1 cellular context compared by ENCODE assay signal in the genomic region with DNA sequence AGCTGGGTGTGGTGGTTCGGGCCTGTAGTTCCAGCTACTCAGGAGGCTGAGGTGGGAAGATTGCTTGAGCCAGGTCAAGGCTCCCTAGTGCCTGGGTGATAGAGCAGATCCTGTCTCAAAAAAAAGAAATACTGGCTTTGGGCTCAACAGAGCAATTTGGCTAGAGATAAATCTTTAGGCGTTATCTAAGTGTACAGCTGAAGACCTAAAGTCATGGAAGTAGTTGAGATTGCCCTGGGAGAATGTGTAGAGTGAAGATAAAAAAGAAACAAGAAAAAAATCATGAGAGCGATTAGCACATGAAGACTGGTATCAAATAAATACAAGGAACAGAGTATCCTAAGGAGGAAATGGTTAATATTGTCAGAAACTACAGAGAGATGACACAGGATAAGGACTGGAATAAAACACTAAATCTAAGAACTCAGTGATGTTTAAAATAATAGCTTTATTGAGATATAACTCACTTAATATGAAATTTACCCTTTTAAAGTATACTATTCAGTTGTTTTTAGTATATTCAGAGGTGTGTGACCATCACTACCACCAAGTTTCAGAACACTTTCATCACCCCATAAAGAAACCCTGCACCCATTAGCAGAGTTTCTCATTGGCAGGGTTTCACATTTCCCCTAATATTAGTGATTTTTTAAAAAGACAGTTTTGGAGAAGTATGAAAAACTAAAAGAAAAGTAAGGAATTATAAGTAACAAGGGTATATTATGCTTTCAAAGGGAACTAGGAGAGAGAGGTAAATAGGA.
TF ChIP-seq lines count a peak whose summit lies in the region.

No MANE protein-coding gene starts in this region.

TF ChIP-seq in K562, 482 proteins besides CTCF, POLR2A, EP300 and RAD21 (continued from another document and continues in another):
- TF ChIP-seq ZNF133 (CRISPR knock-in tag; IDR thresholded peaks at IDR 0.05) (no peak), CHCHD3 (CRISPR knock-in tag; IDR thresholded peaks at IDR 0.05) (no peak), STAT5A (IDR thresholded peaks at IDR 0.05; ENCODE audit: borderline replicate concordance, low read length) (peak; percentile 97), CLOCK (CRISPR knock-in tag; IDR thresholded peaks at IDR 0.05; ENCODE audit: borderline replicate concordance) (no peak), ZNF436 (CRISPR knock-in tag; IDR thresholded peaks at IDR 0.05) (no peak), ZNF165 (CRISPR knock-in tag; IDR thresholded peaks at IDR 0.05; ENCODE audit: borderline replicate concordance) (no peak), PRPF4 (IDR thresholded peaks at IDR 0.05; ENCODE audit: insufficient read depth, low read depth, low read length, poor library complexity, severe bottlenecking) (no peak), ZNF445 (CRISPR knock-in tag; IDR thresholded peaks at IDR 0.05; ENCODE audit: low read depth) (no peak), POLR2B (IDR thresholded peaks at IDR 0.05; ENCODE audit: low read depth, partially characterized antibody) (no peak), ZNF347 (CRISPR knock-in tag; IDR thresholded peaks at IDR 0.05; ENCODE audit: low read depth) (no peak), ADNP (tag; IDR thresholded peaks at IDR 0.05) (0 out of 2 replicates have a peak, but pooled peaks have one; percentile 55), HDAC1 (IDR thresholded peaks at IDR 0.05) (peak; percentile 96 to 100; a peak in 3 of 4 replicates), JUND (IDR thresholded peaks at IDR 0.05; ENCODE audit: borderline replicate concordance, low read depth, low read length) (peak; percentile 67; the same call in 1 of the 2 replicates), JUND (tag; IDR thresholded peaks at IDR 0.05; ENCODE audit: borderline replicate concordance, low read depth, low read length) (no peak; the same call in 2 of the 3 replicates), MBD1 (CRISPR knock-in tag; IDR thresholded peaks at IDR 0.05) (no peak), DPF2 (IDR thresholded peaks at IDR 0.05) (peak; percentile 100), EZH2 (IDR thresholded peaks at IDR 0.05; ENCODE audit: borderline replicate concordance, low read depth, low read length) (no peak; the same call in 1 of the 2 replicates), ZNF316 (IDR thresholded peaks at IDR 0.05) (no peak), TEAD2 (tag; IDR thresholded peaks at IDR 0.05) (no peak), ZNF696 (CRISPR knock-in tag; conservative IDR thresholded peaks at IDR 0.05) (no peak), ZBED1 (IDR thresholded peaks at IDR 0.05) (peak; percentile 56; the same call in 1 of the 2 replicates), BACH1 (tag; IDR thresholded peaks at IDR 0.05) (peak; percentile 64; the same call in 1 of the 2 replicates), HOXB6 (CRISPR knock-in tag; IDR thresholded peaks at IDR 0.05; ENCODE audit: borderline replicate concordance) (no peak), ZNF449 (CRISPR knock-in tag; IDR thresholded peaks at IDR 0.05) (peak; percentile 80; the same call in 1 of the 2 replicates), THAP12 (CRISPR knock-in tag; IDR thresholded peaks at IDR 0.05) (no peak), ZNF717 (CRISPR knock-in tag; IDR thresholded peaks at IDR 0.05) (no peak), PREB (CRISPR knock-in tag; IDR thresholded peaks at IDR 0.05) (no peak), EGR1 (conservative IDR thresholded peaks at IDR 0.05) (no peak), NBN (IDR thresholded peaks at IDR 0.05; ENCODE audit: low read depth) (peak; percentile 97), ZNF695 (CRISPR knock-in tag; IDR thresholded peaks at IDR 0.05) (no peak), BRF1 (IDR thresholded peaks at IDR 0.05; ENCODE audit: borderline replicate concordance, extremely low read depth, insufficient read length) (no peak), SAFB (IDR thresholded peaks at IDR 0.05; ENCODE audit: borderline replicate concordance, low read depth, low read length) (no peak), ZNF311 (CRISPR knock-in tag; IDR thresholded peaks at IDR 0.05) (peak; percentile 65; the same call in 1 of the 2 replicates), KAT7 (CRISPR knock-in tag; IDR thresholded peaks at IDR 0.05; ENCODE audit: borderline replicate concordance) (no peak), HSF4 (CRISPR knock-in tag; IDR thresholded peaks at IDR 0.05; ENCODE audit: borderline replicate concordance) (no peak), RHOXF2B (CRISPR knock-in tag; conservative IDR thresholded peaks at IDR 0.05) (no peak), RCOR1 (IDR thresholded peaks at IDR 0.05; ENCODE audit: borderline replicate concordance in 1 of 2, low read depth in 2 of 2, low read length in 2 of 2) (peak; percentile 97 to 100), PTRF (tag; IDR thresholded peaks at IDR 0.05) (no peak), MAFF (IDR thresholded peaks at IDR 0.05; ENCODE audit: low read length) (no peak)
- TF ChIP-seq, protein P1, sequence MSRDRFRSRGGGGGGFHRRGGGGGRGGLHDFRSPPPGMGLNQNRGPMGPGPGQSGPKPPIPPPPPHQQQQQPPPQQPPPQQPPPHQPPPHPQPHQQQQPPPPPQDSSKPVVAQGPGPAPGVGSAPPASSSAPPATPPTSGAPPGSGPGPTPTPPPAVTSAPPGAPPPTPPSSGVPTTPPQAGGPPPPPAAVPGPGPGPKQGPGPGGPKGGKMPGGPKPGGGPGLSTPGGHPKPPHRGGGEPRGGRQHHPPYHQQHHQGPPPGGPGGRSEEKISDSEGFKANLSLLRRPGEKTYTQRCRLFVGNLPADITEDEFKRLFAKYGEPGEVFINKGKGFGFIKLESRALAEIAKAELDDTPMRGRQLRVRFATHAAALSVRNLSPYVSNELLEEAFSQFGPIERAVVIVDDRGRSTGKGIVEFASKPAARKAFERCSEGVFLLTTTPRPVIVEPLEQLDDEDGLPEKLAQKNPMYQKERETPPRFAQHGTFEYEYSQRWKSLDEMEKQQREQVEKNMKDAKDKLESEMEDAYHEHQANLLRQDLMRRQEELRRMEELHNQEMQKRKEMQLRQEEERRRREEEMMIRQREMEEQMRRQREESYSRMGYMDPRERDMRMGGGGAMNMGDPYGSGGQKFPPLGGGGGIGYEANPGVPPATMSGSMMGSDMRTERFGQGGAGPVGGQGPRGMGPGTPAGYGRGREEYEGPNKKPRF (IDR thresholded peaks at IDR 0.05; ENCODE audit: low read depth, low read length): no peak
- TF ChIP-seq, protein P2, sequence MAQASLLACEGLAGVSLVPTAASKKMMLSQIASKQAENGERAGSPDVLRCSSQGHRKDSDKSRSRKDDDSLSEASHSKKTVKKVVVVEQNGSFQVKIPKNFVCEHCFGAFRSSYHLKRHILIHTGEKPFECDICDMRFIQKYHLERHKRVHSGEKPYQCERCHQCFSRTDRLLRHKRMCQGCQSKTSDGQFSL (CRISPR knock-in tag; IDR thresholded peaks at IDR 0.05): no peak
- TF ChIP-seq, protein P2 (tag; IDR thresholded peaks at IDR 0.05): no peak
- TF ChIP-seq, protein P3, sequence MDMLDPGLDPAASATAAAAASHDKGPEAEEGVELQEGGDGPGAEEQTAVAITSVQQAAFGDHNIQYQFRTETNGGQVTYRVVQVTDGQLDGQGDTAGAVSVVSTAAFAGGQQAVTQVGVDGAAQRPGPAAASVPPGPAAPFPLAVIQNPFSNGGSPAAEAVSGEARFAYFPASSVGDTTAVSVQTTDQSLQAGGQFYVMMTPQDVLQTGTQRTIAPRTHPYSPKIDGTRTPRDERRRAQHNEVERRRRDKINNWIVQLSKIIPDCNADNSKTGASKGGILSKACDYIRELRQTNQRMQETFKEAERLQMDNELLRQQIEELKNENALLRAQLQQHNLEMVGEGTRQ (CRISPR knock-in tag; IDR thresholded peaks at IDR 0.05): no peak
- TF ChIP-seq, protein P4, sequence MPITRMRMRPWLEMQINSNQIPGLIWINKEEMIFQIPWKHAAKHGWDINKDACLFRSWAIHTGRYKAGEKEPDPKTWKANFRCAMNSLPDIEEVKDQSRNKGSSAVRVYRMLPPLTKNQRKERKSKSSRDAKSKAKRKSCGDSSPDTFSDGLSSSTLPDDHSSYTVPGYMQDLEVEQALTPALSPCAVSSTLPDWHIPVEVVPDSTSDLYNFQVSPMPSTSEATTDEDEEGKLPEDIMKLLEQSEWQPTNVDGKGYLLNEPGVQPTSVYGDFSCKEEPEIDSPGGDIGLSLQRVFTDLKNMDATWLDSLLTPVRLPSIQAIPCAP (CRISPR knock-in tag; IDR thresholded peaks at IDR 0.05; ENCODE audit: borderline replicate concordance): no peak
- TF ChIP-seq, protein P5, sequence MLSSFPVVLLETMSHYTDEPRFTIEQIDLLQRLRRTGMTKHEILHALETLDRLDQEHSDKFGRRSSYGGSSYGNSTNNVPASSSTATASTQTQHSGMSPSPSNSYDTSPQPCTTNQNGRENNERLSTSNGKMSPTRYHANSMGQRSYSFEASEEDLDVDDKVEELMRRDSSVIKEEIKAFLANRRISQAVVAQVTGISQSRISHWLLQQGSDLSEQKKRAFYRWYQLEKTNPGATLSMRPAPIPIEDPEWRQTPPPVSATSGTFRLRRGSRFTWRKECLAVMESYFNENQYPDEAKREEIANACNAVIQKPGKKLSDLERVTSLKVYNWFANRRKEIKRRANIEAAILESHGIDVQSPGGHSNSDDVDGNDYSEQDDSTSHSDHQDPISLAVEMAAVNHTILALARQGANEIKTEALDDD (IDR thresholded peaks at IDR 0.05): peak; percentile 32; the same call in 1 of the 2 replicates
